In the genomic region with DNA sequence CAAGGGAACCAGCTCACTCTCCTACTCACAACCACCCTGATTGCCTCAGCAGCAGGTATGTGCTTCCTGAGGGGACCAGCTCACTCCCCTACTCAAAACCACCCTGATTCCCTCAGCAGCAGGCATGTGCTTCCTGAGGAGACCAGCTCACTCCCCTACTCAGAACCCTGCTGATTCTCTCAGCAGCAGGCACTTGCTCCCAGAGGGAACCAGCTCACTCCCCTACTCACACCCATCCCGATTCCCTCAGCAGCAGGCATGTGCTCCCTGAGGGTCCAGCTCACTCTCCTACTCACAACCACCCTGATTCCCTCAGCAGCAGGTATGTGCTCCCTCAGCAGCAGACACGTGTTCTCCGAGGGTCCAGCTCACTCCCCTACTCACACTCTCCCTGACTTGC, we compare ENCODE assay signal across 20 cellular contexts. TPM values are rescaled to one million over a fixed set of nuclear protein-coding genes. Genes with fewer than 3 reads are reported as not detected.
A peak's percentile ranks its signal among the peaks of the same experiment; 100 is the strongest.
DNase-seq lines count a peak whose midpoint lies in the region; ATAC-seq, FAIRE-seq and TF ChIP-seq lines count a peak whose summit lies in the region.
"Had no signal": no experiment of that assay in that cellular context is flagged by ENCODE, and none has a peak within 500 bp of the region (broad histone marks: within the 10 kb centered on the region; RNA-seq: fewer than 3 reads in every experiment).

No MANE protein-coding gene starts in this region.

- TF ChIP-seq CTCF in GM12878 (IDR thresholded peaks at IDR 0.05 in 2 of 3, conservative IDR thresholded peaks at IDR 0.05 in 1 of 3; ENCODE audit: control insufficient read depth in 2 of 3, extremely low read depth in 1 of 3, insufficient read depth in 1 of 3, low read depth in 3 of 3, low read length in 3 of 3) (no peak), neural progenitor cell (IDR thresholded peaks at IDR 0.05) (no peak)

- H3K4me1 ChIP-seq in GM12878 (ENCODE audit: control insufficient read depth, insufficient read depth, low read length) (no peaks in the 10 kb centered on the region), neural progenitor cell (no peaks in the 10 kb centered on the region), HAP-1 (no peaks in the 10 kb centered on the region)
- H3K4me1 ChIP-seq: A549, BLaER1 had no signal

- BruUV-seq in GM12878 (replicated peaks; lab: Mats Ljungman, UMichigan) = no TSS peak

- TF ChIP-seq RAD21 in GM12878 (IDR thresholded peaks at IDR 0.05; ENCODE audit: insufficient read depth, low read depth, low read length) = no peak

- POLR2A ChIA-PET in GM12878 (lab: Charles Lee) = no interaction called here

- no peak overlapping the region for H3K4me2 ChIP-seq in GM12878 (ENCODE audit: control insufficient read depth, insufficient read depth)
- no peak overlapping the region for H3K4me2 ChIP-seq in neural progenitor cell
- H3K4me2 ChIP-seq: A549, BLaER1 had no signal

- no peaks in the 10 kb centered on the region for H3K9me3 Mint-ChIP-seq in activated naive CD8-positive, alpha-beta T cell treated with anti-CD3 and anti-CD28 coated beads for 36 hours
- no peaks in the 10 kb centered on the region for H3K9me3 Mint-ChIP-seq in activated naive CD8-positive, alpha-beta T cell treated with anti-CD3 and anti-CD28 coated beads, Interleukin-2, amount 50 U/mL, for 24 hours
- H3K9me3 Mint-ChIP-seq in memory B cell = no peaks in the 10 kb centered on the region
- H3K9me3 Mint-ChIP-seq in neural progenitor cell = no peaks in the 10 kb centered on the region

- H3K27ac Mint-ChIP-seq in activated naive CD8-positive, alpha-beta T cell treated with anti-CD3 and anti-CD28 coated beads for 36 hours = peak overlapping the region; percentile 22
- no peak overlapping the region for H3K27ac Mint-ChIP-seq in activated naive CD8-positive, alpha-beta T cell treated with anti-CD3 and anti-CD28 coated beads, Interleukin-2, amount 50 U/mL, for 24 hours
- peak overlapping the region; percentile 90 for H3K27ac Mint-ChIP-seq in memory B cell
- H3K27ac Mint-ChIP-seq in neural progenitor cell = no peak overlapping the region

- H3F3A ChIP-seq in neural progenitor cell (ENCODE audit: low read depth) = no peaks in the 10 kb centered on the region

- intact Hi-C loops in GM12878 (cut with micrococcal nuclease; ENCODE audit: unreplicated experiment) = no loop called here

- in situ Hi-C loops in GM12878 (cut with MboI) (no loop called here), HAP-1 (cut with MboI; ENCODE audit: low sequenced_read_pairs) (no loop called here)

- CTCF ChIA-PET in GM12878 (lab: Yijun Ruan, JAX) = interaction anchor here (0.6 kb wide), 1 partner anchor 331 kb away, joined by 3 read pairs; no protein-coding TSS in a partner anchor

- H3K4me3 Mint-ChIP-seq in activated naive CD8-positive, alpha-beta T cell treated with anti-CD3 and anti-CD28 coated beads for 36 hours = no peak overlapping the region
- no peak overlapping the region for H3K4me3 Mint-ChIP-seq in activated naive CD8-positive, alpha-beta T cell treated with anti-CD3 and anti-CD28 coated beads, Interleukin-2, amount 50 U/mL, for 24 hours
- H3K4me3 Mint-ChIP-seq in memory B cell = no peak overlapping the region
- no peak overlapping the region for H3K4me3 Mint-ChIP-seq in neural progenitor cell

- H3K4me3 ChIP-seq in GM12878 (no peak overlapping the region), neural progenitor cell (no peak overlapping the region), HAP-1 (no peak overlapping the region)
- H3K4me3 ChIP-seq: A549, BLaER1 had no signal

- H3K27me3 ChIP-seq in GM12878 (replicated peaks in 1 of 2; ENCODE audit: control insufficient read depth in 2 of 2, insufficient read depth in 2 of 2, low read length in 1 of 2) (no peaks in the 10 kb centered on the region), neural progenitor cell (no peaks in the 10 kb centered on the region), HAP-1 (ENCODE audit: low read depth) (no peaks in the 10 kb centered on the region)
- H3K27me3 ChIP-seq: BLaER1 had no signal

- TF ChIP-seq EP300 in GM12878 (IDR thresholded peaks at IDR 0.05; ENCODE audit: borderline replicate concordance in 1 of 2, control insufficient read depth in 1 of 2, low read depth in 2 of 2, low read length in 2 of 2) = no peak

- FAIRE-seq in GM12878 (lab: Jason Lieb, UNC) = no peak
- FAIRE-seq: A549, H54 had no signal

- ATAC-seq in activated naive CD8-positive, alpha-beta T cell treated with anti-CD3 and anti-CD28 coated beads, Interleukin-2, amount 50 U/mL, for 24 hours = no peak
- ATAC-seq in GM12878 = no peak
- ATAC-seq in memory B cell (ENCODE audit: low read depth) = no peak

- H2AFZ ChIP-seq in GM12878 (ENCODE audit: control insufficient read depth, low read depth, low read length) = no peak overlapping the region
- H2AFZ ChIP-seq in neural progenitor cell (replicated peaks) = no peak overlapping the region

- TF ChIP-seq POLR2A in GM12878 (IDR thresholded peaks at IDR 0.05; ENCODE audit: low read depth, low read length) = no peak; the same call in 1 of the 2 replicates

- no peak for DNase-seq in activated naive CD8-positive, alpha-beta T cell treated with anti-CD3 and anti-CD28 coated beads for 36 hours
- no peak for DNase-seq in activated naive CD8-positive, alpha-beta T cell treated with anti-CD3 and anti-CD28 coated beads, Interleukin-2, amount 50 U/mL, for 24 hours
- DNase-seq in GM12878 (ENCODE audit: low read depth, low spot score) = no peak
- no peak for DNase-seq in memory B cell (ENCODE audit: low spot score in 2 of 2)
- DNase-seq in COLO668 (lab: John Stamatoyannopoulos, UW; ENCODE audit: unreplicated experiment) = no peak
- no peak for DNase-seq in activated CD4-positive, alpha-beta T cell treated with anti-CD3 and anti-CD28 coated beads for 1 hour
- DNase-seq in neural progenitor cell (ENCODE audit: low spot score) = no peak
- DNase-seq in HAP-1 (ENCODE audit: low spot score in 2 of 2) = no peak
- DNase-seq: DMS79 treated with DMSO at 0.1 percent for 48 hours, NCI-H1417 treated with DMSO at 0.1 percent for 48 hours, NCI-H187 treated with DMSO at 0.1 percent for 48 hours, NCI-H2227 treated with DMSO at 0.1 percent for 48 hours, NCI-H510A treated with DMSO at 0.1 percent for 48 hours, NCI-H82, RPMI8226, SHP77 treated with DMSO at 0.1 percent for 48 hours had no signal

- H3K9me3 ChIP-seq in GM12878 (replicated peaks; ENCODE audit: control insufficient read depth, insufficient read depth, low read length) = no peaks in the 10 kb centered on the region
- no peaks in the 10 kb centered on the region for H3K9me3 ChIP-seq in neural progenitor cell (ENCODE audit: low read depth)
- no peaks in the 10 kb centered on the region for H3K9me3 ChIP-seq in HAP-1
- H3K9me3 ChIP-seq: A549, BLaER1 had no signal

- H3K36me3 Mint-ChIP-seq in activated naive CD8-positive, alpha-beta T cell treated with anti-CD3 and anti-CD28 coated beads for 36 hours = peaks cover 17% of the 10 kb centered on the region
- peaks cover 53% of the 10 kb centered on the region for H3K36me3 Mint-ChIP-seq in activated naive CD8-positive, alpha-beta T cell treated with anti-CD3 and anti-CD28 coated beads, Interleukin-2, amount 50 U/mL, for 24 hours (ENCODE audit: low read depth)
- H3K36me3 Mint-ChIP-seq in memory B cell (peaks cover 37% of the 10 kb centered on the region), neural progenitor cell (peaks cover 26% of the 10 kb centered on the region)

- H3K4me1 Mint-ChIP-seq in activated naive CD8-positive, alpha-beta T cell treated with anti-CD3 and anti-CD28 coated beads for 36 hours = no peaks in the 10 kb centered on the region
- peaks cover 5% of the 10 kb centered on the region for H3K4me1 Mint-ChIP-seq in activated naive CD8-positive, alpha-beta T cell treated with anti-CD3 and anti-CD28 coated beads, Interleukin-2, amount 50 U/mL, for 24 hours
- H3K4me1 Mint-ChIP-seq in memory B cell (peaks cover 8% of the 10 kb centered on the region), neural progenitor cell (no peaks in the 10 kb centered on the region)

- no peaks in the 10 kb centered on the region for H3K27me3 Mint-ChIP-seq in activated naive CD8-positive, alpha-beta T cell treated with anti-CD3 and anti-CD28 coated beads for 36 hours
- H3K27me3 Mint-ChIP-seq in activated naive CD8-positive, alpha-beta T cell treated with anti-CD3 and anti-CD28 coated beads, Interleukin-2, amount 50 U/mL, for 24 hours = no peaks in the 10 kb centered on the region
- H3K27me3 Mint-ChIP-seq in memory B cell (no peaks in the 10 kb centered on the region), neural progenitor cell (ENCODE audit: insufficient read depth, low read depth) (no peaks in the 10 kb centered on the region)

- RAD21 ChIA-PET in GM12878 (lab: Charles Lee; ENCODE audit: unreplicated experiment) = no interaction called here

- WGBS in GM12878 (ENCODE audit: insufficient coverage, insufficient replicate concordance, low lambda C conversion rate, missing lambda C conversion rate) = 92% methylated on average over 3 of the region's 3 CpGs

- H3K9ac ChIP-seq in GM12878 (ENCODE audit: control insufficient read depth, insufficient read depth, low read length) (no peak overlapping the region), neural progenitor cell (no peak overlapping the region)
- H3K9ac ChIP-seq: BLaER1 had no signal

- H3K27ac ChIP-seq in GM12878 (ENCODE audit: control insufficient read depth, insufficient read depth) (no peak overlapping the region), neural progenitor cell (no peak overlapping the region)
- H3K27ac ChIP-seq: A549, BLaER1, HL-60 had no signal

- H4K20me1 ChIP-seq in GM12878 (ENCODE audit: control insufficient read depth, insufficient read depth) = no peaks in the 10 kb centered on the region; the same call in 1 of the 2 replicates
- peaks cover 25% of the 10 kb centered on the region for H4K20me1 ChIP-seq in neural progenitor cell (ENCODE audit: low read depth)

- SMC1A ChIA-PET in GM12878 (lab: Charles Lee; ENCODE audit: uncharacterized antibody, unreplicated experiment) = no interaction called here

- H3K36me3 ChIP-seq in GM12878 (ENCODE audit: control insufficient read depth in 2 of 2, insufficient read depth in 2 of 2, low read length in 1 of 2) (peaks cover 35 to 46% of the 10 kb centered on the region in 2 experiments), neural progenitor cell (no peaks in the 10 kb centered on the region), HAP-1 (replicated peaks) (peaks cover 79% of the 10 kb centered on the region)

- H3K79me2 ChIP-seq in GM12878 (ENCODE audit: control insufficient read depth, insufficient read depth, low read length) (no peaks in the 10 kb centered on the region), neural progenitor cell (ENCODE audit: low read depth) (no peaks in the 10 kb centered on the region)

RNA-seq across cellular contexts. Expression of a gene that starts 26.1 kb away (rescaled TPM):
- 10 to 100 TPM; 14.0 to 14.1 TPM for total RNA-seq in activated naive CD8-positive, alpha-beta T cell treated with anti-CD3 and anti-CD28 coated beads for 36 hours
- total RNA-seq in GM12878 (2013; cell fraction: nucleolus; rRNA removed) = 93.3 and 95.2 TPM in 2 replicates
- total RNA-seq in GM12878 (2014; rRNA removed) = 9.7 and 12.1 TPM in 2 replicates
- 9.4 and 10.0 TPM in 2 replicates for total RNA-seq in GM12878 (2014; rRNA removed; fragmentation: Illumina TruSeq; extraction: Trizol)
- 9.4 and 10.9 TPM in 2 replicates for total RNA-seq in GM12878 (2021)
- 10.2 TPM for polyA plus RNA-seq in GM12878 (2011; ENCODE audit: low read depth)
- 12.6 and 24.0 TPM in 2 replicates for polyA plus RNA-seq in GM12878 (2011; rRNA removed)
- polyA plus RNA-seq in GM12878 (2011; cell fraction: cytosol; rRNA removed) = 39.0 and 41.6 TPM in 2 replicates
- polyA plus RNA-seq in GM12878 (2011; cell fraction: nucleus; rRNA removed) = 51.4 and 53.8 TPM in 2 replicates
- polyA plus RNA-seq in GM12878 (2012) = 13.9 and 14.5 TPM in 2 replicates
- polyA plus RNA-seq in GM12878 (2014; fragmentation: Illumina TruSeq; extraction: Trizol) = 8.2 and 10.6 TPM in 2 replicates
- 1 to 10 TPM; 2.9 to 7.5 TPM for polyA plus RNA-seq in GM12878 (2014; fragmentation: Nextera tagmentation; extraction: Ambion mirVana)
- polyA plus RNA-seq in GM12878 (2014; rRNA removed) = 12.8 and 14.9 TPM in 2 replicates
- polyA plus RNA-seq in GM12878 (2016; fragmentation: Nextera tagmentation; extraction: Ambion mirVana) = 1 to 10 TPM; 9.5 to 9.9 TPM
- 32.6 and 33.8 TPM in 2 replicates for polyA minus RNA-seq in GM12878 (2011; rRNA and poly(A)+ RNA removed)
- polyA minus RNA-seq in GM12878 (2011; cell fraction: cytosol; rRNA and poly(A)+ RNA removed) = 5.6 and 8.7 TPM in 2 replicates
- 14.7 and 20.9 TPM in 2 replicates for polyA minus RNA-seq in GM12878 (2011; cell fraction: nucleus; rRNA and poly(A)+ RNA removed)
- 19.1 and 21.6 TPM in 2 replicates for total RNA-seq in neural progenitor cell (ENCODE audit: low replicate concordance)

RNA-seq across cellular contexts. Expression of a gene that starts 31.2 kb away (rescaled TPM):
- 10 to 100 TPM; 70.9 to 80.9 TPM for total RNA-seq in activated naive CD8-positive, alpha-beta T cell treated with anti-CD3 and anti-CD28 coated beads for 36 hours
- total RNA-seq in GM12878 (2013; cell fraction: nucleolus; rRNA removed) = 287 and 319 TPM in 2 replicates
- 57.9 and 62.0 TPM in 2 replicates for total RNA-seq in GM12878 (2014; rRNA removed)
- 56.8 and 56.9 TPM in 2 replicates for total RNA-seq in GM12878 (2014; rRNA removed; fragmentation: Illumina TruSeq; extraction: Trizol)
- total RNA-seq in GM12878 (2021) = 106 and 113 TPM in 2 replicates
- 42.8 TPM for polyA plus RNA-seq in GM12878 (2011; ENCODE audit: low read depth)
- polyA plus RNA-seq in GM12878 (2011; rRNA removed) = 105 and 145 TPM in 2 replicates
- 58.9 and 72.5 TPM in 2 replicates for polyA plus RNA-seq in GM12878 (2011; cell fraction: cytosol; rRNA removed)
- polyA plus RNA-seq in GM12878 (2011; cell fraction: nucleus; rRNA removed) = 191 and 225 TPM in 2 replicates
- polyA plus RNA-seq in GM12878 (2012) = 65.6 and 83.8 TPM in 2 replicates
- polyA plus RNA-seq in GM12878 (2014; fragmentation: Illumina TruSeq; extraction: Trizol) = 153 and 192 TPM in 2 replicates
- 10 to 100 TPM; 14.1 to 21.5 TPM for polyA plus RNA-seq in GM12878 (2014; fragmentation: Nextera tagmentation; extraction: Ambion mirVana)
- polyA plus RNA-seq in GM12878 (2014; rRNA removed) = 75.1 and 77.2 TPM in 2 replicates
- 10 to 100 TPM; 96.0 to 97.1 TPM for polyA plus RNA-seq in GM12878 (2016; fragmentation: Nextera tagmentation; extraction: Ambion mirVana)
- polyA minus RNA-seq in GM12878 (2011; rRNA and poly(A)+ RNA removed) = 84.8 and 103 TPM in 2 replicates
- polyA minus RNA-seq in GM12878 (2011; cell fraction: cytosol; rRNA and poly(A)+ RNA removed) = 32.7 and 35.3 TPM in 2 replicates
- 47.3 and 59.9 TPM in 2 replicates for polyA minus RNA-seq in GM12878 (2011; cell fraction: nucleus; rRNA and poly(A)+ RNA removed)
- 139 and 180 TPM in 2 replicates for total RNA-seq in neural progenitor cell (ENCODE audit: low replicate concordance)

Comparison
In these comparisons a context has a peak if more than half of its experiments do, and no peak if none do; other contexts are left out.
1. H3K27ac Mint-ChIP-seq: peak in activated naive CD8-positive, alpha-beta T cell treated with anti-CD3 and anti-CD28 coated beads for 36 hours (single experiment) and memory B cell (single experiment); none in activated naive CD8-positive, alpha-beta T cell treated with anti-CD3 and anti-CD28 coated beads, Interleukin-2, amount 50 U/mL, for 24 hours (single experiment) and neural progenitor cell (single experiment).